ENCODE assay signal across 10 cellular contexts in the genomic region with DNA sequence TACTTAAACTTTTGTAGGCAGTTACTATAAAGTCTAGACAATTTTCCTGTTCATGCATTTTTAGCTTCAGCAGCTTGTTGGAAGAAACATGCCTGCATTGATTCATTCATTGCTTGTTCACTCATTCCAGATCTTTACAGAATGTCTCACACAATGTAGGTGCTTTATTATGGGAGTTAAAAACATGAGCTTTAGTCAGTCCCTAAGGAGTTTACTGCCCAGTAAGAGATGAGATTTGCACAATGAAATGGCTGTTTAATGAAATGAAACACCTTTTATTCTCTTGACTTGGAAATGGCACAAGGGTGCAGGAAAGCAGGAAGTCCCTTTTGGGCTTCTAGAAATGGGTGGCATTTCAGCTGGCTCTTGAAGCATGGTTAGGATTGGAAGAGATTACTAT. TPM values are rescaled to one million over a fixed set of nuclear protein-coding genes. Genes with fewer than 3 reads are reported as not detected.
DNase-seq lines count a peak whose midpoint lies in the region; TF ChIP-seq lines count a peak whose summit lies in the region.
"Had no signal": no experiment of that assay in that cellular context is flagged by ENCODE, and none has a peak within 500 bp of the region (broad histone marks: within the 10 kb centered on the region; RNA-seq: fewer than 3 reads in every experiment).

No MANE protein-coding gene starts in this region.

- peak overlapping the region; percentile 31 for H3K4me3 Mint-ChIP-seq in activated CD4-positive, alpha-beta T cell treated with anti-CD3 and anti-CD28 coated beads, Interleukin-2, amount 10 ng/mL, durations not matched to agents 24 days and 14 days
- peak overlapping the region; percentile 1 for H3K4me3 Mint-ChIP-seq in endothelial cell (ENCODE audit: unreplicated experiment)

- H3K79me2 ChIP-seq in PC-9 (ENCODE audit: low read depth), result peaks cover 53% of the 10 kb centered on the region
- peaks cover 74% of the 10 kb centered on the region for H3K79me2 ChIP-seq in MM.1S (ENCODE audit: low read length)

- CTCF ChIA-PET in PC-9 (lab: Charles Lee), result no interaction called here

- no peaks in the 10 kb centered on the region for H3K27me3 Mint-ChIP-seq in activated CD4-positive, alpha-beta T cell treated with anti-CD3 and anti-CD28 coated beads, Interleukin-2, amount 10 ng/mL, durations not matched to agents 24 days and 14 days
- peaks cover 16% of the 10 kb centered on the region for H3K27me3 Mint-ChIP-seq in endothelial cell (ENCODE audit: unreplicated experiment)

- H3K4me1 Mint-ChIP-seq in activated CD4-positive, alpha-beta T cell treated with anti-CD3 and anti-CD28 coated beads, Interleukin-2, amount 10 ng/mL, durations not matched to agents 24 days and 14 days, result peaks cover 39% of the 10 kb centered on the region
- H3K4me1 Mint-ChIP-seq in endothelial cell (ENCODE audit: unreplicated experiment), result peaks cover 44% of the 10 kb centered on the region

- peak overlapping the region; percentile 44; the same call in 1 of the 2 replicates for H3K4me2 ChIP-seq in PC-9
- H3K4me2 ChIP-seq in MM.1S (ENCODE audit: low read depth, low read length), result no peak overlapping the region

- H3K27ac Mint-ChIP-seq in activated CD4-positive, alpha-beta T cell treated with anti-CD3 and anti-CD28 coated beads, Interleukin-2, amount 10 ng/mL, durations not matched to agents 24 days and 14 days, result no peak overlapping the region
- no peak overlapping the region for H3K27ac Mint-ChIP-seq in endothelial cell (ENCODE audit: unreplicated experiment)

- peaks cover 21% of the 10 kb centered on the region for H3K36me3 Mint-ChIP-seq in activated CD4-positive, alpha-beta T cell treated with anti-CD3 and anti-CD28 coated beads, Interleukin-2, amount 10 ng/mL, durations not matched to agents 24 days and 14 days (ENCODE audit: low read depth)
- peaks cover 3% of the 10 kb centered on the region for H3K36me3 Mint-ChIP-seq in endothelial cell (ENCODE audit: low read depth, unreplicated experiment)

- H3K9me3 Mint-ChIP-seq in activated CD4-positive, alpha-beta T cell treated with anti-CD3 and anti-CD28 coated beads, Interleukin-2, amount 10 ng/mL, durations not matched to agents 24 days and 14 days, result no peaks in the 10 kb centered on the region
- no peaks in the 10 kb centered on the region for H3K9me3 Mint-ChIP-seq in endothelial cell (ENCODE audit: unreplicated experiment)

- H3K9me2 ChIP-seq in PC-9 (ENCODE audit: insufficient read depth) (no peaks in the 10 kb centered on the region), MM.1S (replicated peaks; ENCODE audit: insufficient read depth, low read length) (no peaks in the 10 kb centered on the region)

- no TSS peak for BruUV-seq in PC-9 (replicated peaks; lab: Mats Ljungman, UMichigan)

- H3K27ac ChIP-seq in PC-9, result no peak overlapping the region
- H3K27ac ChIP-seq in MM.1S (ENCODE audit: low read length), result no peak overlapping the region

- no peak overlapping the region for H3K4me3 ChIP-seq in PC-9
- no peak overlapping the region for H3K4me3 ChIP-seq in MM.1S (ENCODE audit: low read length)

- H3K36me3 ChIP-seq in PC-9 (ENCODE audit: low read depth) (no peaks in the 10 kb centered on the region; the same call in 1 of the 2 replicates), MM.1S (replicated peaks; ENCODE audit: insufficient read depth, low read length) (no peaks in the 10 kb centered on the region; the same call in 1 of the 2 replicates)

- no peak for TF ChIP-seq CTCF in PC-9 (conservative IDR thresholded peaks at IDR 0.05)
- no peak for TF ChIP-seq CTCF in endothelial cell (IDR thresholded peaks at IDR 0.05; ENCODE audit: unreplicated experiment)
- TF ChIP-seq CTCF in MM.1S (IDR thresholded peaks at IDR 0.05; ENCODE audit: low read length), result no peak

- H3K27me3 ChIP-seq in PC-9 (ENCODE audit: insufficient read depth, low read depth) (no peaks in the 10 kb centered on the region), MM.1S (replicated peaks; ENCODE audit: insufficient read depth, low read length) (no peaks in the 10 kb centered on the region)

- H2AFZ ChIP-seq in PC-9, result no peak overlapping the region
- H2AFZ ChIP-seq in MM.1S (ENCODE audit: low read length), result no peak overlapping the region

- intact Hi-C loops in activated CD4-positive, alpha-beta T cell treated with anti-CD3 and anti-CD28 coated beads, Interleukin-2, amount 10 ng/mL, durations not matched to agents 24 days and 14 days (cut with micrococcal nuclease), result loop anchor here (10.0 kb wide), 3 partner anchors 636 to 1086 kb away; a partner anchor contains a TSS
- intact Hi-C loops in PC-9 (cut with micrococcal nuclease; ENCODE audit: unreplicated experiment), result loop anchor here (5.0 kb wide), 1 partner anchor 284 kb away; a partner anchor contains a TSS

- H3K4me1 ChIP-seq in PC-9 (replicated peaks; ENCODE audit: insufficient read depth), result peaks cover 22% of the 10 kb centered on the region
- peaks cover 17% of the 10 kb centered on the region for H3K4me1 ChIP-seq in MM.1S (ENCODE audit: low read length)

- DNase-seq in activated CD4-positive, alpha-beta T cell treated with anti-CD3 and anti-CD28 coated beads, Interleukin-2, amount 10 ng/mL, durations not matched to agents 24 days and 14 days, result no peak
- no peak for DNase-seq in activated CD4-positive, alpha-beta T cell treated with anti-CD3 and anti-CD28 coated beads, Interleukin-2, amount 50 U/mL, for 1 hour
- DNase-seq in PC-9 (no peak), endothelial cell (ENCODE audit: low spot score) (no peak), renal cortical epithelial cell (ENCODE audit: low read depth) (peak; percentile 49), NCI-H526 (lab: John Stamatoyannopoulos, UW) (no peak), HCEC 1CT (no peak), MM.1S (no peak)
- DNase-seq: NCI-H345; stimulated activated CD4-positive, alpha-beta T cell treated with anti-CD3 and anti-CD28 coated beads, Interleukin-4, amount 100 ng/mL, for 4 hours had no signal

- H3F3A ChIP-seq in PC-9 (ENCODE audit: insufficient read depth, low read depth) (peaks cover 14% of the 10 kb centered on the region), MM.1S (ENCODE audit: insufficient read depth, low read length) (peaks cover 6% of the 10 kb centered on the region)

- no peak overlapping the region for H3K9ac ChIP-seq in MM.1S (ENCODE audit: low read length)

- H4K20me1 ChIP-seq in PC-9 (ENCODE audit: insufficient read depth) (no peaks in the 10 kb centered on the region), MM.1S (ENCODE audit: insufficient read depth, low read length) (peaks cover 2% of the 10 kb centered on the region; the same call in 1 of the 2 replicates)

- POLR2A ChIA-PET in PC-9 (lab: Charles Lee; ENCODE audit: unreplicated experiment), result no interaction called here

- H3K9me3 ChIP-seq in PC-9 (ENCODE audit: insufficient read depth, low read depth) (no peaks in the 10 kb centered on the region), MM.1S (replicated peaks; ENCODE audit: insufficient read depth, low read length) (no peaks in the 10 kb centered on the region)

RNA-seq across cellular contexts. Expression of a gene that starts 2.9 kb away (rescaled TPM):
- total RNA-seq in activated CD4-positive, alpha-beta T cell treated with anti-CD3 and anti-CD28 coated beads, Interleukin-2, amount 10 ng/mL, durations not matched to agents 24 days and 14 days, result 21.3 and 25.3 TPM in 2 replicates
- total RNA-seq in PC-9 (2021) (4.5 and 6.8 TPM in 2 replicates), endothelial cell (ENCODE audit: unreplicated experiment) (9.3 TPM), renal cortical epithelial cell (25.8 and 62.0 TPM in 2 replicates)
